In genomic region chr17:74453665-74454196, GRCh38 we compare ENCODE assay signal across 9 cellular contexts. TPM values are rescaled to one million over a fixed set of nuclear protein-coding genes. Genes with fewer than 3 reads are reported as not detected.
A peak's percentile ranks its signal among the peaks of the same experiment; 100 is the strongest.
DNase-seq lines count a peak whose midpoint lies in the region; ATAC-seq and TF ChIP-seq lines count a peak whose summit lies in the region.
"Had no signal": no experiment of that assay in that cellular context is flagged by ENCODE, and none has a peak within 500 bp of the region (broad histone marks: within the 10 kb centered on the region; RNA-seq: fewer than 3 reads in every experiment).

No MANE protein-coding gene starts in this region.

- 5% methylated on average over 11 of the region's 43 CpGs for WGBS in hepatocyte (ENCODE audit: low lambda C conversion rate, missing lambda C conversion rate)

- H3K4me1 ChIP-seq in CD4-positive, alpha-beta memory T cell (ENCODE audit: insufficient read depth, low read length), result peaks cover 33% of the 10 kb centered on the region
- H3K4me1 ChIP-seq in hepatocyte (ENCODE audit: insufficient read depth) (peaks cover 21% of the 10 kb centered on the region), Karpas-422 (ENCODE audit: low read length) (no peaks in the 10 kb centered on the region)

- H3K27me3 Mint-ChIP-seq in CD4-positive, alpha-beta memory T cell, result no peaks in the 10 kb centered on the region

- H3K9me3 ChIP-seq in CD4-positive, alpha-beta memory T cell (ENCODE audit: control insufficient read depth in 1 of 2, low read length in 2 of 2), result no peaks in the 10 kb centered on the region
- H3K9me3 ChIP-seq in hepatocyte (ENCODE audit: low read depth) (no peaks in the 10 kb centered on the region), Karpas-422 (ENCODE audit: low read length) (no peaks in the 10 kb centered on the region)

- H3K4me3 Mint-ChIP-seq in CD4-positive, alpha-beta memory T cell, result peak overlapping the region in 4 of 8 donors; percentile 13 to 74 (median 28)

- H3K9me2 ChIP-seq in hepatocyte (replicated peaks; ENCODE audit: insufficient read depth) (no peaks in the 10 kb centered on the region), Karpas-422 (replicated peaks; ENCODE audit: insufficient read depth, low read length) (no peaks in the 10 kb centered on the region)

- H3K4me2 ChIP-seq in hepatocyte (peak overlapping the region; percentile 75), Karpas-422 (ENCODE audit: low read depth, low read length, poor library complexity, severe bottlenecking) (no peak overlapping the region)

- H3K9me3 Mint-ChIP-seq in CD4-positive, alpha-beta memory T cell, result no peaks in the 10 kb centered on the region

- no peak overlapping the region for H3K27ac Mint-ChIP-seq in CD4-positive, alpha-beta memory T cell

- H3K36me3 Mint-ChIP-seq in CD4-positive, alpha-beta memory T cell, result no peaks in the 10 kb centered on the region

- H4K20me1 ChIP-seq in hepatocyte (ENCODE audit: insufficient read depth, poor library complexity, severe bottlenecking) (no peaks in the 10 kb centered on the region), Karpas-422 (ENCODE audit: insufficient read depth, low read depth, low read length) (no peaks in the 10 kb centered on the region)

- peak in 4 of 5 donors; percentile 53 to 69 (median 57) for DNase-seq in CD4-positive, alpha-beta memory T cell
- DNase-seq in NCI-H187 treated with DMSO at 0.1 percent for 48 hours (lab: John Stamatoyannopoulos, UW) (peak; percentile 43), activated gamma-delta T cell treated with Interleukin-2 at 50 U/mL for 16 hours (peak; percentile 70), hepatocyte (ENCODE audit: low spot score) (no peak), Karpas-422 (no peak), hippocampal formation (lab: John Stamatoyannopoulos, UW) (no peak)
- peak; percentile 47 to 71 for DNase-seq in stimulated activated CD4-positive, alpha-beta T cell treated with anti-CD3 and anti-CD28 coated beads, Interleukin-15, amount 100 ng/mL, for 48 hours (ENCODE audit: low read depth in 2 of 2)

- peak; percentile 85 for ATAC-seq in GM21515 (IDR thresholded peaks at IDR 0.05; ENCODE audit: unreplicated experiment)

- H2AFZ ChIP-seq in hepatocyte (peak overlapping the region; percentile 28), Karpas-422 (ENCODE audit: low read length) (no peak overlapping the region)

- POLR2A ChIA-PET in CD4-positive, alpha-beta memory T cell (lab: Charles Lee; ENCODE audit: partially characterized antibody), result interaction anchor here (0.9 to 3.0 kb wide), 6 partner anchors 13 to 86 kb away, joined by 3 to 18 read pairs (median 4); partner anchors contain the start of gene CD300A

- H3K27me3 ChIP-seq in CD4-positive, alpha-beta memory T cell (ENCODE audit: insufficient read depth, low read length), result no peaks in the 10 kb centered on the region
- H3K27me3 ChIP-seq in hepatocyte, result no peaks in the 10 kb centered on the region
- no peaks in the 10 kb centered on the region for H3K27me3 ChIP-seq in Karpas-422 (ENCODE audit: low read length)

- peaks cover 7 to 46% (median 29%) of the 10 kb centered on the region in 4 donors for H3K4me1 Mint-ChIP-seq in CD4-positive, alpha-beta memory T cell

- intact Hi-C loops in CD4-positive, alpha-beta memory T cell (cut with micrococcal nuclease), result loop anchor here (1.0 kb wide), 1 partner anchor 40 kb away; no protein-coding TSS in a partner anchor

- TF ChIP-seq CTCF in hepatocyte (IDR thresholded peaks at IDR 0.05; ENCODE audit: poor library complexity), result no peak

- no peak overlapping the region for H3K9ac ChIP-seq in Karpas-422 (ENCODE audit: low read length)

- CTCF ChIA-PET in CD4-positive, alpha-beta memory T cell (lab: Charles Lee; ENCODE audit: partially characterized antibody), result interaction anchor here (1.1 to 9.9 kb wide), 9 partner anchors 15 to 338 kb away, joined by 3 to 105 read pairs (median 34); partner anchors contain the start of genes CD300A and GPR142

- H3K36me3 ChIP-seq in CD4-positive, alpha-beta memory T cell (ENCODE audit: insufficient read depth, low read length), result no peaks in the 10 kb centered on the region
- H3K36me3 ChIP-seq in hepatocyte (replicated peaks; ENCODE audit: insufficient read depth, low read depth) (no peaks in the 10 kb centered on the region), Karpas-422 (ENCODE audit: insufficient read depth, low read length) (no peaks in the 10 kb centered on the region)

- no peak overlapping the region for H3K4me3 ChIP-seq in CD4-positive, alpha-beta memory T cell (ENCODE audit: low read length in 2 of 2)
- H3K4me3 ChIP-seq in hepatocyte, result no peak overlapping the region
- H3K4me3 ChIP-seq in Karpas-422 (ENCODE audit: low read length), result no peak overlapping the region

- H3K27ac ChIP-seq in CD4-positive, alpha-beta memory T cell (ENCODE audit: low read depth, low read length), result no peak overlapping the region
- peak overlapping the region; percentile 44 for H3K27ac ChIP-seq in hepatocyte
- no peak overlapping the region for H3K27ac ChIP-seq in Karpas-422 (ENCODE audit: low read length)
- H3K27ac ChIP-seq: HL-60 had no signal

- H3K79me2 ChIP-seq in hepatocyte, result no peaks in the 10 kb centered on the region
- H3K79me2 ChIP-seq in Karpas-422 (ENCODE audit: low read length), result no peaks in the 10 kb centered on the region

RNA-seq across cellular contexts. Expression of gene CD300A, which starts 12.7 kb away (rescaled TPM):
- total RNA-seq in CD4-positive, alpha-beta memory T cell, result 10 to 100 TPM; 27.6 to 28.8 TPM
- 10 to 100 TPM; 38.7 to 51.4 TPM for polyA plus RNA-seq in CD4-positive, alpha-beta memory T cell
- total RNA-seq in hepatocyte, result 0.20 and 1.1 TPM in 2 replicates
- polyA plus RNA-seq in hepatocyte, result 0.22 and 0.47 TPM in 2 replicates
- not detected in 2 replicates for total RNA-seq in Karpas-422 (2014; rRNA removed; shearing (Covaris generic); ENCODE audit: low replicate concordance)

RNA-seq across cellular contexts. Expression of gene GPRC5C, which starts 21.8 kb away (rescaled TPM):
- total RNA-seq in CD4-positive, alpha-beta memory T cell, result not detected
- not detected for polyA plus RNA-seq in CD4-positive, alpha-beta memory T cell
- total RNA-seq in hepatocyte, result 150 and 159 TPM in 2 replicates
- 233 and 237 TPM in 2 replicates for polyA plus RNA-seq in hepatocyte
- not detected in 2 replicates for total RNA-seq in Karpas-422 (2014; rRNA removed; shearing (Covaris generic); ENCODE audit: low replicate concordance)

Comparison
In these comparisons a context has a peak if more than half of its experiments do, and no peak if none do; other contexts are left out.
1. DNase-seq: peak in CD4-positive, alpha-beta memory T cell (4 of 5), NCI-H187 treated with DMSO at 0.1 percent for 48 hours (single experiment), activated gamma-delta T cell treated with Interleukin-2 at 50 U/mL for 16 hours (single experiment) and stimulated activated CD4-positive, alpha-beta T cell treated with anti-CD3 and anti-CD28 coated beads, Interleukin-15, amount 100 ng/mL, for 48 hours (2 of 2); none in hepatocyte (single experiment), Karpas-422 (single experiment) and hippocampal formation (0 of 2).
2. RNA of gene CD300A, which starts 12.7 kb away (total RNA-seq): 27.6 to 28.8 TPM in CD4-positive, alpha-beta memory T cell; 0.20 to 1.1 TPM in hepatocyte and not detected in Karpas-422; every median in the first group is over 10 times any median in the second.
3. RNA of gene GPRC5C, which starts 21.8 kb away (total RNA-seq): 150 to 159 TPM in hepatocyte; not detected in CD4-positive, alpha-beta memory T cell and not detected in Karpas-422; every median in the first group is over 100 times any median in the second.